Comparison of ENCODE assay signal across 8 cellular contexts in genomic region chr13:95300625-95301134, GRCh38. TPM values are rescaled to one million over a fixed set of nuclear protein-coding genes. Genes with fewer than 3 reads are reported as not detected.
A peak's percentile ranks its signal among the peaks of the same experiment; 100 is the strongest.
DNase-seq lines count a peak whose midpoint lies in the region; ATAC-seq, FAIRE-seq and TF ChIP-seq lines count a peak whose summit lies in the region.

No MANE protein-coding gene starts in this region.

- FAIRE-seq in RCC 7860 (lab: Jason Lieb, UNC): no peak

- H3K36me3 ChIP-seq in uterus: no peaks in the 10 kb centered on the region

- POLR2A ChIA-PET in CD4-positive, alpha-beta T cell (lab: Charles Lee): no interaction called here

- H3K4me3 Mint-ChIP-seq in CD4-positive, alpha-beta T cell: peak overlapping the region; percentile 90
- peak overlapping the region; percentile 94 for H3K4me3 Mint-ChIP-seq in glutamatergic neuron (ENCODE audit: unreplicated experiment)
- peak overlapping the region; percentile 85 for H3K4me3 Mint-ChIP-seq in osteocyte (ENCODE audit: unreplicated experiment)

- H3K9me3 ChIP-seq in CD4-positive, alpha-beta T cell (ENCODE audit: control insufficient read depth, low read length): no peaks in the 10 kb centered on the region
- no peaks in the 10 kb centered on the region for H3K9me3 ChIP-seq in uterus

- H3K4me1 ChIP-seq in uterus: no peaks in the 10 kb centered on the region

- CTCF ChIA-PET in CD4-positive, alpha-beta T cell (lab: Charles Lee): no interaction called here

- peak overlapping the region; percentile 41 to 57 for H3K4me3 ChIP-seq in uterus

- H3K27me3 ChIP-seq in CD4-positive, alpha-beta T cell (ENCODE audit: control insufficient read depth, insufficient read depth, low read length): no peaks in the 10 kb centered on the region
- H3K27me3 ChIP-seq in uterus: no peaks in the 10 kb centered on the region

- no peaks in the 10 kb centered on the region for H3K9me3 Mint-ChIP-seq in CD4-positive, alpha-beta T cell
- H3K9me3 Mint-ChIP-seq in glutamatergic neuron (ENCODE audit: unreplicated experiment) (no peaks in the 10 kb centered on the region), osteocyte (ENCODE audit: unreplicated experiment) (no peaks in the 10 kb centered on the region)

- ATAC-seq in CD4-positive, alpha-beta T cell (ENCODE audit: poor library complexity): peak; percentile 55
- peak; percentile 52 for ATAC-seq in GM19324 (IDR thresholded peaks at IDR 0.05; ENCODE audit: low FRiP score, unreplicated experiment)
- ATAC-seq in HG03378 (IDR thresholded peaks at IDR 0.05; ENCODE audit: unreplicated experiment): peak; percentile 38

- no peaks in the 10 kb centered on the region for H3K27me3 Mint-ChIP-seq in CD4-positive, alpha-beta T cell
- H3K27me3 Mint-ChIP-seq in glutamatergic neuron (ENCODE audit: unreplicated experiment) (peaks cover 9% of the 10 kb centered on the region), osteocyte (ENCODE audit: unreplicated experiment) (no peaks in the 10 kb centered on the region)

- no peak for TF ChIP-seq CTCF in CD4-positive, alpha-beta T cell (IDR thresholded peaks at IDR 0.05)
- TF ChIP-seq CTCF in glutamatergic neuron (IDR thresholded peaks at IDR 0.05; ENCODE audit: partially characterized antibody, unreplicated experiment): no peak
- peak; percentile 28 for TF ChIP-seq CTCF in osteocyte (IDR thresholded peaks at IDR 0.05)
- no peak for TF ChIP-seq CTCF in uterus (IDR thresholded peaks at IDR 0.05)

- intact Hi-C loops in CD4-positive, alpha-beta T cell (cut with DNase I, micrococcal nuclease): loop anchor here (1.0 to 5.0 kb wide), 2 partner anchors 113 to 114 kb away; no protein-coding TSS in a partner anchor
- intact Hi-C loops in uterus (cut with DNase I; ENCODE audit: low total_unique reads): no loop called here

- peaks cover 25% of the 10 kb centered on the region for H3K4me1 Mint-ChIP-seq in CD4-positive, alpha-beta T cell (ENCODE audit: low read depth)
- H3K4me1 Mint-ChIP-seq in glutamatergic neuron (ENCODE audit: low read depth, unreplicated experiment) (no peaks in the 10 kb centered on the region), osteocyte (ENCODE audit: unreplicated experiment) (peaks cover 25% of the 10 kb centered on the region)

- peaks cover 4% of the 10 kb centered on the region for H3K36me3 Mint-ChIP-seq in CD4-positive, alpha-beta T cell (ENCODE audit: low read depth)
- H3K36me3 Mint-ChIP-seq in glutamatergic neuron (ENCODE audit: unreplicated experiment): no peaks in the 10 kb centered on the region
- no peaks in the 10 kb centered on the region for H3K36me3 Mint-ChIP-seq in osteocyte (ENCODE audit: unreplicated experiment)

- DNase-seq in CD4-positive, alpha-beta T cell: peak in 9 of 10 experiments; percentile 1 to 43 (median 24)
- peak; percentile 47 for DNase-seq in RCC 7860 (ENCODE audit: low spot score)
- DNase-seq in activated naive CD4-positive, alpha-beta T cell (lab: John Stamatoyannopoulos, UW): peak in 3 of 4 experiments; percentile 2 to 13 (median 8)
- DNase-seq in glutamatergic neuron: peak; percentile 33
- no peak for DNase-seq in osteocyte (ENCODE audit: extremely low spot score, unreplicated experiment)
- DNase-seq in uterus: peak; percentile 36 to 52

- no peak overlapping the region for H3K27ac ChIP-seq in CD4-positive, alpha-beta T cell (ENCODE audit: low read depth, low read length)
- H3K27ac ChIP-seq in uterus: peak overlapping the region; percentile 40 to 70

- no peak for TF ChIP-seq POLR2A in uterus (IDR thresholded peaks at IDR 0.05)

- peak overlapping the region; percentile 21 for H3K27ac Mint-ChIP-seq in CD4-positive, alpha-beta T cell
- H3K27ac Mint-ChIP-seq in glutamatergic neuron (ENCODE audit: unreplicated experiment) (no peak overlapping the region), osteocyte (ENCODE audit: unreplicated experiment) (peak overlapping the region; percentile 51)

RNA-seq across cellular contexts. Expression of gene ABCC4, which starts 0.6 kb away (rescaled TPM):
- 1 to 10 TPM; 4.0 to 4.4 TPM for total RNA-seq in CD4-positive, alpha-beta T cell
- total RNA-seq in glutamatergic neuron (ENCODE audit: unreplicated experiment): 1.7 TPM
- 4.0 and 4.5 TPM in 2 replicates for total RNA-seq in osteocyte
- 10 to 100 TPM; 13.8 to 37.7 (median 25.3) TPM for total RNA-seq in uterus
